In genomic region chr19:47755065-47755761, GRCh38 we compare ENCODE assay signal across 18 cellular contexts. TPM values are rescaled to one million over a fixed set of nuclear protein-coding genes. Genes with fewer than 3 reads are reported as not detected.
DNase-seq lines count a peak whose midpoint lies in the region; ATAC-seq, FAIRE-seq and TF ChIP-seq lines count a peak whose summit lies in the region.
"Had no signal": no experiment of that assay in that cellular context is flagged by ENCODE, and none has a peak within 500 bp of the region (broad histone marks: within the 10 kb centered on the region; RNA-seq: fewer than 3 reads in every experiment).

No MANE protein-coding gene starts in this region.

- H3K27me3 Mint-ChIP-seq in MCF 10A (ENCODE audit: insufficient read depth, unreplicated experiment) = no peaks in the 10 kb centered on the region
- H3K27me3 Mint-ChIP-seq: CD4-positive, alpha-beta T cell had no signal

- H3K4me1 ChIP-seq in mammary epithelial cell (ENCODE audit: insufficient read depth, low read length) = no peaks in the 10 kb centered on the region
- peaks cover 28% of the 10 kb centered on the region for H3K4me1 ChIP-seq in HepG2 (ENCODE audit: insufficient read depth, low read length)

- no peaks in the 10 kb centered on the region for H4K20me1 ChIP-seq in mammary epithelial cell (ENCODE audit: insufficient read depth, low read length)
- 0 out of 2 replicates have a peak, but pooled peaks cover 5% of the 10 kb centered on the region for H4K20me1 ChIP-seq in HepG2 (ENCODE audit: insufficient read depth, low read length)

- TF ChIP-seq CTCF in mammary epithelial cell (conservative IDR thresholded peaks at IDR 0.05 in 1 of 2, IDR thresholded peaks at IDR 0.05 in 1 of 2; ENCODE audit: extremely low read depth in 1 of 2, insufficient read depth in 1 of 2, low read depth in 1 of 2, low read length in 2 of 2) (no peak), MCF 10A (IDR thresholded peaks at IDR 0.05; ENCODE audit: unreplicated experiment) (no peak), HepG2 (CRISPR knock-in tag; IDR thresholded peaks at IDR 0.05) (no peak)

- no peak for TF ChIP-seq RAD21 in HepG2 (CRISPR knock-in tag; IDR thresholded peaks at IDR 0.05)

- dilution Hi-C loops in mammary epithelial cell (cut with HindIII; ENCODE audit: low sequenced_read_pairs) = no loop called here

- POLR2A ChIA-PET in MCF 10A (lab: Yijun Ruan, JAX) (interaction anchor here (0.6 to 2.4 kb wide), 4 partner anchors 8 to 1986 kb away, joined by 3 to 8 read pairs (median 4); partner anchors contain the start of genes NOP53 and SIX5), HepG2 (lab: Yijun Ruan, JAX) (interaction anchor here (1.1 kb wide), 1 partner anchor 10 kb away, joined by 4 read pairs; the partner anchor contains the start of gene NOP53)

- CTCF ChIA-PET in mammary epithelial cell (lab: Charles Lee; ENCODE audit: low non-redundant PET) (no interaction called here), MCF 10A (lab: Yijun Ruan, JAX) (interaction anchor here (0.5 to 1.4 kb wide), 3 partner anchors 10 to 1275 kb away, joined by 3 to 4 read pairs (median 4); partner anchors contain the start of gene EHD2), HepG2 (lab: Yijun Ruan, JAX; ENCODE audit: low intra/inter-chr PET ratio, low total read pairs) (no interaction called here)

- no peak overlapping the region for H3K4me3 Mint-ChIP-seq in MCF 10A (ENCODE audit: unreplicated experiment)
- H3K4me3 Mint-ChIP-seq: CD4-positive, alpha-beta T cell; GM23338; H9 had no signal

- H3K27me3 ChIP-seq in mammary epithelial cell (ENCODE audit: insufficient read depth, low read length) (no peaks in the 10 kb centered on the region), H7 (ENCODE audit: control insufficient read depth, insufficient read depth, low read length) (no peaks in the 10 kb centered on the region), HepG2 (ENCODE audit: control insufficient read depth in 1 of 2, insufficient read depth in 2 of 2, low read length in 2 of 2) (no peaks in the 10 kb centered on the region)

- no peak overlapping the region for H3K4me2 ChIP-seq in mammary epithelial cell (ENCODE audit: insufficient read depth, low read depth, low read length)
- H3K4me2 ChIP-seq in HepG2 (ENCODE audit: low read depth, low read length) = no peak overlapping the region
- H3K4me2 ChIP-seq: GM23338 had no signal

- 100% methylated on average over 3 of the region's 36 CpGs for WGBS in mammary epithelial cell (ENCODE audit: low coverage, missing lambda C conversion rate)
- WGBS in HepG2 (ENCODE audit: low lambda C conversion rate) = 93% methylated on average over 30 of the region's 36 CpGs

- no peak for TF ChIP-seq POLR2A in HepG2 (IDR thresholded peaks at IDR 0.05; ENCODE audit: insufficient read depth in 1 of 2, low read depth in 2 of 2, low read length in 2 of 2)

- no peak for ATAC-seq in HepG2
- ATAC-seq in GM18858 (IDR thresholded peaks at IDR 0.05; ENCODE audit: unreplicated experiment) = no peak
- no peak for ATAC-seq in HG03095 (IDR thresholded peaks at IDR 0.05; ENCODE audit: unreplicated experiment)
- ATAC-seq: GM23338 had no signal

- no peaks in the 10 kb centered on the region for H3K9me3 Mint-ChIP-seq in MCF 10A (ENCODE audit: unreplicated experiment)
- H3K9me3 Mint-ChIP-seq: CD4-positive, alpha-beta T cell; GM23338 had no signal

- in situ Hi-C loops in mammary epithelial cell (cut with MboI; ENCODE audit: low sequenced_read_pairs in 2 of 2) = no loop called here
- in situ Hi-C loops in HepG2 (cut with HindIII; ENCODE audit: extremely low pct_ligation_motif_present, low pct_unique_long_range_greater_than_20kb) = no loop called here

- peaks cover 53% of the 10 kb centered on the region for H3K36me3 Mint-ChIP-seq in MCF 10A (ENCODE audit: insufficient read depth, unreplicated experiment)

- intact Hi-C loops in mammary epithelial cell (cut with micrococcal nuclease) (no loop called here), MCF 10A (cut with micrococcal nuclease) (no loop called here), HepG2 (cut with micrococcal nuclease; ENCODE audit: unreplicated experiment) (no loop called here)

- H3K9me3 ChIP-seq in mammary epithelial cell (replicated peaks; ENCODE audit: insufficient read depth, low read length) (no peaks in the 10 kb centered on the region), HepG2 (ENCODE audit: low read length) (no peaks in the 10 kb centered on the region)

- H3K79me2 ChIP-seq in mammary epithelial cell (ENCODE audit: insufficient read depth, low read length) (peaks cover 5% of the 10 kb centered on the region), HepG2 (ENCODE audit: insufficient read depth, low read length) (no peaks in the 10 kb centered on the region)

- no peak for DNase-seq in mammary epithelial cell
- DNase-seq in MCF 10A (ENCODE audit: unreplicated experiment) = no peak
- peak; percentile 54 for DNase-seq in H7
- DNase-seq in HepG2 (ENCODE audit: low spot score) = no peak
- DNase-seq in kidney glomerular epithelial cell (lab: John Stamatoyannopoulos, UW) = no peak
- DNase-seq: CD4-positive, alpha-beta T cell; DMS79 treated with DMSO at 0.1 percent for 48 hours; EL; H9; Kasumi-1 had no signal

- no peak for FAIRE-seq in HepG2 (lab: Jason Lieb, UNC)
- FAIRE-seq: G401.6, HTR-8/SVneo had no signal

- TSS peak; percentile 13 for BruUV-seq in mammary epithelial cell (replicated peaks; lab: Mats Ljungman, UMichigan)
- BruUV-seq in MCF 10A (replicated peaks; lab: Mats Ljungman, UMichigan) = no TSS peak
- no TSS peak for BruUV-seq in HepG2 (replicated peaks; lab: Mats Ljungman, UMichigan)

- no peak overlapping the region for H3K27ac ChIP-seq in mammary epithelial cell (ENCODE audit: insufficient read depth, low read depth, low read length)
- no peak overlapping the region for H3K27ac ChIP-seq in HepG2 (ENCODE audit: extremely low read length, insufficient read depth, low read length)
- H3K27ac ChIP-seq: 22Rv1 had no signal

- no peaks in the 10 kb centered on the region for H3K4me1 Mint-ChIP-seq in MCF 10A (ENCODE audit: insufficient read depth, unreplicated experiment)
- H3K4me1 Mint-ChIP-seq: GM23338, H9 had no signal

- H2AFZ ChIP-seq in mammary epithelial cell (ENCODE audit: low read depth, low read length) (no peak overlapping the region), HepG2 (ENCODE audit: low read length) (no peak overlapping the region)
- H2AFZ ChIP-seq: GM23338 had no signal

- no peak overlapping the region for H3K9ac ChIP-seq in mammary epithelial cell (ENCODE audit: insufficient read depth, low read length)
- no peak overlapping the region for H3K9ac ChIP-seq in HepG2 (ENCODE audit: insufficient read depth, low read depth, low read length)

- TF ChIP-seq EP300 in HepG2 (IDR thresholded peaks at IDR 0.05; ENCODE audit: low read depth in 2 of 2, low read length in 2 of 2) = no peak
- TF ChIP-seq EP300 in HepG2 (CRISPR knock-in tag; IDR thresholded peaks at IDR 0.05; ENCODE audit: borderline replicate concordance) = no peak

- H3K4me3 ChIP-seq in mammary epithelial cell (replicated peaks in 1 of 3; ENCODE audit: insufficient read depth in 1 of 3, low read depth in 2 of 3, low read length in 3 of 3) (no peak overlapping the region), H7 (ENCODE audit: insufficient read depth, low read depth, low read length) (no peak overlapping the region), HepG2 (replicated peaks in 1 of 3; ENCODE audit: insufficient read depth in 1 of 3, low read depth in 2 of 3, low read length in 3 of 3) (no peak overlapping the region)
- H3K4me3 ChIP-seq: GM23338 had no signal

- H3K27ac Mint-ChIP-seq in MCF 10A (ENCODE audit: low read depth, unreplicated experiment) = no peak overlapping the region
- H3K27ac Mint-ChIP-seq: CD4-positive, alpha-beta T cell; GM23338; H9 had no signal

- H3K36me3 ChIP-seq in mammary epithelial cell (ENCODE audit: insufficient read depth, low read length) = peaks cover 24% of the 10 kb centered on the region
- H3K36me3 ChIP-seq in H7 (replicated peaks; ENCODE audit: control insufficient read depth, insufficient read depth, low read length) = peaks cover 41% of the 10 kb centered on the region
- peaks cover 28 to 66% of the 10 kb centered on the region in 2 experiments; a peak in 4 of 5 replicates for H3K36me3 ChIP-seq in HepG2 (replicated peaks in 1 of 2; ENCODE audit: control insufficient read depth in 1 of 2, insufficient read depth in 2 of 2, low read length in 2 of 2)

RNA-seq across cellular contexts. Expression of gene NOP53, which starts 9.9 kb away (rescaled TPM):
- total RNA-seq in mammary epithelial cell (100 to 1,000 TPM in 1 of 2 donors, 10 to 100 TPM in 1; 87.4 to 106 TPM), MCF 10A (2022) (165 and 211 TPM in 2 replicates), HepG2 (2016; rRNA removed; fragmentation: Illumina TruSeq; extraction: Trizol) (44.2 and 53.9 TPM in 2 replicates)
- polyA plus RNA-seq in mammary epithelial cell (71.7 TPM), HepG2 (2011; rRNA removed) (137 and 141 TPM in 2 replicates)
- 43.9 TPM for polyA minus RNA-seq in mammary epithelial cell
- 155 and 167 TPM in 2 replicates for total RNA-seq in H7 (2014; rRNA removed; shearing (Covaris generic))
- 107 and 126 TPM in 2 replicates for total RNA-seq in HepG2 (2016; cell fraction: cytosol; rRNA removed; fragmentation: Illumina TruSeq; extraction: Trizol; ENCODE audit: low read depth)
- 45.6 and 56.7 TPM in 2 replicates for total RNA-seq in HepG2 (2016; cell fraction: insoluble cytoplasmic fraction; rRNA removed; fragmentation: Illumina TruSeq; extraction: Trizol)
- 135 and 149 TPM in 2 replicates for total RNA-seq in HepG2 (2016; cell fraction: membrane; rRNA removed; fragmentation: Illumina TruSeq; extraction: Trizol)
- total RNA-seq in HepG2 (2016; cell fraction: nucleus; rRNA removed; fragmentation: Illumina TruSeq; extraction: Trizol) = 47.1 and 55.4 TPM in 2 replicates
- 112 and 146 TPM in 2 replicates for polyA plus RNA-seq in HepG2 (2011; cell fraction: cytosol; rRNA removed)
- polyA plus RNA-seq in HepG2 (2011; cell fraction: nucleus; rRNA removed) = 144 and 157 TPM in 2 replicates
- polyA plus RNA-seq in HepG2 (2012) = 184 and 186 TPM in 2 replicates
- 140 and 165 TPM in 2 replicates for polyA plus RNA-seq in HepG2 (2016; cell fraction: cytosol; fragmentation: Illumina TruSeq; extraction: Trizol; ENCODE audit: low read depth)
- 95.8 and 96.6 TPM in 2 replicates for polyA plus RNA-seq in HepG2 (2016; cell fraction: insoluble cytoplasmic fraction; fragmentation: Illumina TruSeq; extraction: Trizol; ENCODE audit: low read depth)
- polyA plus RNA-seq in HepG2 (2016; cell fraction: membrane; fragmentation: Illumina TruSeq; extraction: Trizol; ENCODE audit: low read depth) = 223 and 257 TPM in 2 replicates
- polyA plus RNA-seq in HepG2 (2016; cell fraction: nucleus; fragmentation: Illumina TruSeq; extraction: Trizol; ENCODE audit: insufficient read depth, low read depth) = 129 and 142 TPM in 2 replicates
- 51.2 and 58.9 TPM in 2 replicates for polyA minus RNA-seq in HepG2 (2011; rRNA and poly(A)+ RNA removed; ENCODE audit: low replicate concordance)
- 55.2 and 56.4 TPM in 2 replicates for polyA minus RNA-seq in HepG2 (2011; cell fraction: cytosol; rRNA and poly(A)+ RNA removed)
- 36.2 and 36.4 TPM in 2 replicates for polyA minus RNA-seq in HepG2 (2011; cell fraction: nucleus; rRNA and poly(A)+ RNA removed)

RNA-seq across cellular contexts. Expression of gene SELENOW, which starts 23.3 kb away (rescaled TPM):
- total RNA-seq in mammary epithelial cell = 100 to 1,000 TPM; 262 to 392 TPM
- polyA plus RNA-seq in mammary epithelial cell = 365 TPM
- 376 TPM for polyA minus RNA-seq in mammary epithelial cell
- total RNA-seq in MCF 10A (2022) = 93.5 and 115 TPM in 2 replicates
- 752 and 1,115 TPM in 2 replicates for total RNA-seq in H7 (2014; rRNA removed; shearing (Covaris generic))
- total RNA-seq in HepG2 (2016; rRNA removed; fragmentation: Illumina TruSeq; extraction: Trizol) = 57.0 and 64.7 TPM in 2 replicates
- 415 and 416 TPM in 2 replicates for total RNA-seq in HepG2 (2016; cell fraction: cytosol; rRNA removed; fragmentation: Illumina TruSeq; extraction: Trizol; ENCODE audit: low read depth)
- total RNA-seq in HepG2 (2016; cell fraction: insoluble cytoplasmic fraction; rRNA removed; fragmentation: Illumina TruSeq; extraction: Trizol) = 46.9 and 63.2 TPM in 2 replicates
- total RNA-seq in HepG2 (2016; cell fraction: membrane; rRNA removed; fragmentation: Illumina TruSeq; extraction: Trizol) = 235 and 276 TPM in 2 replicates
- 28.8 and 32.2 TPM in 2 replicates for total RNA-seq in HepG2 (2016; cell fraction: nucleus; rRNA removed; fragmentation: Illumina TruSeq; extraction: Trizol)
- polyA plus RNA-seq in HepG2 (2011; rRNA removed) = 50.3 and 55.8 TPM in 2 replicates
- 52.1 and 56.8 TPM in 2 replicates for polyA plus RNA-seq in HepG2 (2011; cell fraction: cytosol; rRNA removed)
- polyA plus RNA-seq in HepG2 (2011; cell fraction: nucleus; rRNA removed) = 41.3 and 52.2 TPM in 2 replicates
- 14.6 and 20.9 TPM in 2 replicates for polyA plus RNA-seq in HepG2 (2012)
- polyA plus RNA-seq in HepG2 (2016; cell fraction: cytosol; fragmentation: Illumina TruSeq; extraction: Trizol; ENCODE audit: low read depth) = 421 and 463 TPM in 2 replicates
- 46.3 and 48.2 TPM in 2 replicates for polyA plus RNA-seq in HepG2 (2016; cell fraction: insoluble cytoplasmic fraction; fragmentation: Illumina TruSeq; extraction: Trizol; ENCODE audit: low read depth)
- 226 and 236 TPM in 2 replicates for polyA plus RNA-seq in HepG2 (2016; cell fraction: membrane; fragmentation: Illumina TruSeq; extraction: Trizol; ENCODE audit: low read depth)
- 54.1 and 65.0 TPM in 2 replicates for polyA plus RNA-seq in HepG2 (2016; cell fraction: nucleus; fragmentation: Illumina TruSeq; extraction: Trizol; ENCODE audit: insufficient read depth, low read depth)
- polyA minus RNA-seq in HepG2 (2011; rRNA and poly(A)+ RNA removed; ENCODE audit: low replicate concordance) = 20.3 and 61.1 TPM in 2 replicates
- polyA minus RNA-seq in HepG2 (2011; cell fraction: cytosol; rRNA and poly(A)+ RNA removed) = 7.8 and 8.5 TPM in 2 replicates
- 7.5 and 10.1 TPM in 2 replicates for polyA minus RNA-seq in HepG2 (2011; cell fraction: nucleus; rRNA and poly(A)+ RNA removed)

RNA-seq across cellular contexts. Expression of gene EHD2, which starts 42.0 kb away (rescaled TPM):
- total RNA-seq in mammary epithelial cell (100 to 1,000 TPM; 111 to 178 TPM), MCF 10A (2022) (88.8 and 104 TPM in 2 replicates), HepG2 (2016; rRNA removed; fragmentation: Illumina TruSeq; extraction: Trizol) (0.08 and 0.09 TPM in 2 replicates)
- polyA plus RNA-seq in mammary epithelial cell (43.8 TPM), HepG2 (2011; rRNA removed) (0.28 and 0.33 TPM in 2 replicates)
- 178 TPM for polyA minus RNA-seq in mammary epithelial cell
- total RNA-seq in H7 (2014; rRNA removed; shearing (Covaris generic)) = 6.2 and 7.5 TPM in 2 replicates
- total RNA-seq in HepG2 (2016; cell fraction: cytosol; rRNA removed; fragmentation: Illumina TruSeq; extraction: Trizol; ENCODE audit: low read depth) = not detected in 2 replicates
- not detected in 2 replicates for total RNA-seq in HepG2 (2016; cell fraction: insoluble cytoplasmic fraction; rRNA removed; fragmentation: Illumina TruSeq; extraction: Trizol)
- not detected in 2 replicates for total RNA-seq in HepG2 (2016; cell fraction: membrane; rRNA removed; fragmentation: Illumina TruSeq; extraction: Trizol)
- total RNA-seq in HepG2 (2016; cell fraction: nucleus; rRNA removed; fragmentation: Illumina TruSeq; extraction: Trizol) = not detected in 2 replicates
- polyA plus RNA-seq in HepG2 (2011; cell fraction: cytosol; rRNA removed) = 0.25 and 0.33 TPM in 2 replicates
- 1.2 and 1.3 TPM in 2 replicates for polyA plus RNA-seq in HepG2 (2011; cell fraction: nucleus; rRNA removed)
- 0.37 and 0.80 TPM in 2 replicates for polyA plus RNA-seq in HepG2 (2012)
- not detected in 2 replicates for polyA plus RNA-seq in HepG2 (2016; cell fraction: cytosol; fragmentation: Illumina TruSeq; extraction: Trizol; ENCODE audit: low read depth)
- polyA plus RNA-seq in HepG2 (2016; cell fraction: insoluble cytoplasmic fraction; fragmentation: Illumina TruSeq; extraction: Trizol; ENCODE audit: low read depth) = 0.05 TPM in 1 of 2 replicates, not detected in the other
- polyA plus RNA-seq in HepG2 (2016; cell fraction: membrane; fragmentation: Illumina TruSeq; extraction: Trizol; ENCODE audit: low read depth) = not detected in 2 replicates
- polyA plus RNA-seq in HepG2 (2016; cell fraction: nucleus; fragmentation: Illumina TruSeq; extraction: Trizol; ENCODE audit: insufficient read depth, low read depth) = not detected in 2 replicates
- polyA minus RNA-seq in HepG2 (2011; rRNA and poly(A)+ RNA removed; ENCODE audit: low replicate concordance) = 0.46 and 5.6 TPM in 2 replicates
- 0.53 and 1.3 TPM in 2 replicates for polyA minus RNA-seq in HepG2 (2011; cell fraction: cytosol; rRNA and poly(A)+ RNA removed)
- 0.26 and 0.87 TPM in 2 replicates for polyA minus RNA-seq in HepG2 (2011; cell fraction: nucleus; rRNA and poly(A)+ RNA removed)

RNA-seq across cellular contexts. Expression of gene TPRX1, which starts 49.1 kb away (rescaled TPM):
- not detected for total RNA-seq in mammary epithelial cell
- polyA plus RNA-seq in mammary epithelial cell = not detected
- polyA minus RNA-seq in mammary epithelial cell = not detected
- total RNA-seq in MCF 10A (2022) = not detected in 2 replicates
- total RNA-seq in H7 (2014; rRNA removed; shearing (Covaris generic)) = not detected in 2 replicates
- not detected in 2 replicates for total RNA-seq in HepG2 (2016; rRNA removed; fragmentation: Illumina TruSeq; extraction: Trizol)
- total RNA-seq in HepG2 (2016; cell fraction: cytosol; rRNA removed; fragmentation: Illumina TruSeq; extraction: Trizol; ENCODE audit: low read depth) = not detected in 2 replicates
- not detected in 2 replicates for total RNA-seq in HepG2 (2016; cell fraction: insoluble cytoplasmic fraction; rRNA removed; fragmentation: Illumina TruSeq; extraction: Trizol)
- total RNA-seq in HepG2 (2016; cell fraction: membrane; rRNA removed; fragmentation: Illumina TruSeq; extraction: Trizol) = not detected in 2 replicates
- total RNA-seq in HepG2 (2016; cell fraction: nucleus; rRNA removed; fragmentation: Illumina TruSeq; extraction: Trizol) = not detected in 2 replicates
- not detected in 2 replicates for polyA plus RNA-seq in HepG2 (2011; rRNA removed)
- not detected in 2 replicates for polyA plus RNA-seq in HepG2 (2011; cell fraction: cytosol; rRNA removed)
- polyA plus RNA-seq in HepG2 (2011; cell fraction: nucleus; rRNA removed) = not detected in 2 replicates
- polyA plus RNA-seq in HepG2 (2012) = not detected in 2 replicates
- polyA plus RNA-seq in HepG2 (2016; cell fraction: cytosol; fragmentation: Illumina TruSeq; extraction: Trizol; ENCODE audit: low read depth) = not detected in 2 replicates
- polyA plus RNA-seq in HepG2 (2016; cell fraction: insoluble cytoplasmic fraction; fragmentation: Illumina TruSeq; extraction: Trizol; ENCODE audit: low read depth) = not detected in 2 replicates
- polyA plus RNA-seq in HepG2 (2016; cell fraction: membrane; fragmentation: Illumina TruSeq; extraction: Trizol; ENCODE audit: low read depth) = not detected in 2 replicates
- polyA plus RNA-seq in HepG2 (2016; cell fraction: nucleus; fragmentation: Illumina TruSeq; extraction: Trizol; ENCODE audit: insufficient read depth, low read depth) = not detected in 2 replicates
- polyA minus RNA-seq in HepG2 (2011; rRNA and poly(A)+ RNA removed; ENCODE audit: low replicate concordance) = not detected in 2 replicates
- polyA minus RNA-seq in HepG2 (2011; cell fraction: cytosol; rRNA and poly(A)+ RNA removed) = not detected in 2 replicates
- polyA minus RNA-seq in HepG2 (2011; cell fraction: nucleus; rRNA and poly(A)+ RNA removed) = not detected in 2 replicates
- total RNA-seq: A673; CD4-positive, alpha-beta T cell; H9 had no signal
- polyA plus RNA-seq: BJ, GM23338 had no signal

Comparison
In these comparisons a context has a peak if more than half of its experiments do, and no peak if none do; other contexts are left out.
1. RNA of gene EHD2, which starts 42.0 kb away (total RNA-seq): 111 to 178 TPM in mammary epithelial cell and 88.8 to 104 TPM in MCF 10A; 6.2 to 7.5 TPM in H7 and 0.08 to 0.09 TPM in HepG2; every median in the first group is over 10 times any median in the second.